Comparison of ENCODE assay signal across 27 cellular contexts in the genomic region with DNA sequence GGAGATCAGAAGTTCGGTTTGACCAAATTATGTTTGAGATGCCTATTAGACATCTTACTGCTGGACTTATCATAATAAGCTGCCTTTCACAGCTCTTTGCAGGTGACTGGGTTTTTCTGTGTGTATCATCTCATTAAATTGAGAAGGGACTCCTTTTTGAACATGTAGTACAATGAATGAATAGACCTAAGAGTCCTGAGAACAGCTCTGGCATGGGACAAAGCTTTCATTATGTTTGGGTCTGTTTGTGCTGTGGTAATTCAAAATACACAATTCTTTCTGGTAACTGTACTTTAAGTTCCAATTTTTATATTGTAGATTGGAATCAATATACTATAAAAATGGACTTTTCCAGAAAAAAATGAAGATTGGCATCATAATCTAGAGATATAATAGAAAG.
"Had no signal": no experiment of that assay in that cellular context is flagged by ENCODE, and none has a peak within 500 bp of the region (broad histone marks: within the 10 kb centered on the region; RNA-seq: fewer than 3 reads in every experiment).

No MANE protein-coding gene starts in this region.

- H3K36me3 ChIP-seq: ovary, prostate gland had no signal

- DNase-seq: head of caudate nucleus; hypothalamus; immature natural killer cell; left ventricle myocardium inferior; midbrain; mucosa of descending colon; naive thymus-derived CD4-positive, alpha-beta T cell; ovary; posterior cingulate gyrus; retina; right cardiac atrium; stimulated activated CD4-positive, alpha-beta T cell treated with anti-CD3 and anti-CD28 coated beads, Interleukin-1b, Interleukin-23, amount 100 ng/mL, for 48 hours; stimulated activated CD4-positive, alpha-beta T cell treated with anti-CD3 and anti-CD28 coated beads, Interleukin-2, amount 100 ng/mL, for 48 hours; stimulated activated CD4-positive, alpha-beta T cell treated with anti-CD3 and anti-CD28 coated beads, Interleukin-4, amount 100 ng/mL, for 4 hours; stimulated activated CD8-positive, alpha-beta memory T cell treated with anti-CD3 and anti-CD28 coated beads, Interleukin-4, amount 100 ng/mL, for 48 hours; stimulated activated naive CD4-positive, alpha-beta T cell treated with Interleukin-2 at 50 U/mL for 16 hours; stimulated activated naive CD8-positive, alpha-beta T cell treated with anti-CD3 and anti-CD28 coated beads, Interleukin-15, amount 100 ng/mL, for 72 hours; substantia nigra; tibial artery had no signal

- H3K4me1 ChIP-seq: left ventricle myocardium inferior, prostate gland, tibial artery, vagina had no signal

- H3K4me3 ChIP-seq: left ventricle myocardium inferior, lung, mucosa of descending colon, ovary, prostate gland, skin epidermis, thoracic aorta, tibial artery, vagina had no signal

- ATAC-seq: mucosa of descending colon; naive thymus-derived CD4-positive, alpha-beta T cell; natural killer cell treated with Interleukin-12 subunit alpha and Interleukin-12 subunit beta and Interleukin-15 and Interleukin-18, amount 100 ng/mL, for 72 hours; right cardiac atrium; sciatic nerve; stimulated activated memory B cell treated with anti-CD40 and anti-IgM and Interleukin-4, amounts not matched to agents 10 μg/mL and 1 μg/mL and 100 μg/mL, for 72 hours; stimulated activated naive CD8-positive, alpha-beta T cell treated with anti-CD3 and anti-CD28 coated beads, Interleukin-15, amount 100 ng/mL, for 72 hours had no signal

- H3K9me3 ChIP-seq: left ventricle myocardium inferior, mucosa of descending colon, ovary, prostate gland, thoracic aorta, tibial artery, vagina had no signal

- H3K27ac ChIP-seq: left ventricle myocardium inferior, ovary, prostate gland, skin epidermis, thoracic aorta, tibial artery, vagina had no signal

- H3K27me3 ChIP-seq: ovary, tibial artery, vagina had no signal
